6 cellular contexts compared by ENCODE assay signal in genomic region chr1:156291226-156292061, GRCh38. TPM values are rescaled to one million over a fixed set of nuclear protein-coding genes. Genes with fewer than 3 reads are reported as not detected.
DNase-seq lines count a peak whose midpoint lies in the region; ATAC-seq, FAIRE-seq and TF ChIP-seq lines count a peak whose summit lies in the region.

No MANE protein-coding gene starts in this region.

- TF ChIP-seq RAD21 in K562 (CRISPR knock-in tag; conservative IDR thresholded peaks at IDR 0.05 in 1 of 2, IDR thresholded peaks at IDR 0.05 in 1 of 2) = no peak

- H3K4me1 ChIP-seq in K562 (replicated peaks in 1 of 2; ENCODE audit: control insufficient read depth in 2 of 2, insufficient read depth in 2 of 2, low read length in 2 of 2) = peaks cover 7 to 15% of the 10 kb centered on the region in 2 experiments; a peak in 4 of 5 replicates
- H3K4me1 ChIP-seq in upper lobe of right lung = peaks cover 17% of the 10 kb centered on the region

- no TSS peak for BruUV-seq in K562 (replicated peaks; lab: Mats Ljungman, UMichigan)

- peak overlapping the region in 1 of 2 experiments; percentile 45; a peak in 1 of 4 replicates for H3K9ac ChIP-seq in K562 (ENCODE audit: insufficient read depth in 1 of 2, low read depth in 2 of 2, low read length in 2 of 2)

- DNase-seq in AG08396 (ENCODE audit: low spot score) (peak; percentile 92), K562 (ENCODE audit: extremely low read depth in 1 of 4, low spot score in 3 of 4) (peak; percentile 42 to 72 (median 56)), left lobe of liver (ENCODE audit: low spot score) (peak; percentile 98), upper lobe of right lung (peak; percentile 93), GF-D8 (lab: John Stamatoyannopoulos, UW) (no peak)

- no peaks in the 10 kb centered on the region for H3K9me1 ChIP-seq in K562 (ENCODE audit: control insufficient read depth, insufficient read depth, low read length)

- H3K4me3 ChIP-seq in K562 = no peak overlapping the region
- H3K4me3 ChIP-seq in upper lobe of right lung = peak overlapping the region; percentile 46

- in situ Hi-C loops in K562 (cut with MboI) = no loop called here

- intact Hi-C loops in K562 (cut with micrococcal nuclease) = no loop called here
- intact Hi-C loops in upper lobe of right lung (cut with DNase I) = no loop called here

- CTCF ChIA-PET in K562 (lab: Yijun Ruan, JAX; ENCODE audit: low intra/inter-chr PET ratio) = no interaction called here

- H3K27me3 ChIP-seq in K562 (ENCODE audit: control insufficient read depth in 2 of 2, insufficient read depth in 2 of 2, low read length in 2 of 2) (no peaks in the 10 kb centered on the region), upper lobe of right lung (no peaks in the 10 kb centered on the region)

- H3K4me2 ChIP-seq in K562 (ENCODE audit: insufficient read depth, low read length) = no peak overlapping the region

- TF ChIP-seq CTCF in K562 (IDR thresholded peaks at IDR 0.05 in 2 of 3, conservative IDR thresholded peaks at IDR 0.05 in 1 of 3; ENCODE audit: insufficient read depth in 2 of 3, low read depth in 1 of 3, low read length in 3 of 3) (no peak), upper lobe of right lung (IDR thresholded peaks at IDR 0.05) (no peak)

- no peak for TF ChIP-seq EP300 in K562 (IDR thresholded peaks at IDR 0.05; ENCODE audit: low read length)

- no peak for FAIRE-seq in K562 (lab: Jason Lieb, UNC)

- WGBS in K562 (ENCODE audit: insufficient coverage, low coverage, missing lambda C conversion rate) = 81% methylated on average over 36 of the region's 37 CpGs

- POLR2A ChIA-PET in K562 (lab: Yijun Ruan, JAX) = interaction anchor here (1.0 kb wide), 1 partner anchor 8 kb away, joined by 5 read pairs; the partner anchor contains the start of gene SMG5

- no peak overlapping the region for H2AFZ ChIP-seq in K562 (ENCODE audit: low read depth, low read length)

- no peak for TF ChIP-seq POLR2A in K562 (conservative IDR thresholded peaks at IDR 0.05)

- no peaks in the 10 kb centered on the region for H4K20me1 ChIP-seq in K562 (replicated peaks; ENCODE audit: control insufficient read depth, insufficient read depth, low read length)

- peaks cover 24% of the 10 kb centered on the region; the same call in 2 of the 3 replicates for H3K36me3 ChIP-seq in K562 (ENCODE audit: control insufficient read depth, insufficient read depth, low read length)
- no peaks in the 10 kb centered on the region for H3K36me3 ChIP-seq in upper lobe of right lung

- ATAC-seq in HG03442 (IDR thresholded peaks at IDR 0.05; ENCODE audit: unreplicated experiment) (peak; percentile 50), K562 (peak; percentile 78), left lobe of liver (peak; percentile 94), upper lobe of right lung (peak; percentile 94)

- H3K9me3 ChIP-seq in K562 (replicated peaks; ENCODE audit: control insufficient read depth, insufficient read depth, low read depth, low read length) = no peaks in the 10 kb centered on the region
- no peaks in the 10 kb centered on the region for H3K9me3 ChIP-seq in upper lobe of right lung

- H3K79me2 ChIP-seq in K562 (ENCODE audit: control insufficient read depth, insufficient read depth, low read length) = no peaks in the 10 kb centered on the region

- H3K27ac ChIP-seq in K562 (ENCODE audit: extremely low read depth, low read depth, low read length) = no peak overlapping the region
- peak overlapping the region; percentile 28 for H3K27ac ChIP-seq in upper lobe of right lung

RNA-seq across cellular contexts. Expression of gene GLMP, which starts 4.0 kb away (rescaled TPM):
- 13.4 and 24.2 TPM in 2 replicates for total RNA-seq in K562 (2011; cell fraction: chromatin; rRNA removed; ENCODE audit: low replicate concordance)
- 21.3 and 23.8 TPM in 2 replicates for total RNA-seq in K562 (2011; cell fraction: nucleolus; rRNA removed)
- total RNA-seq in K562 (2011; cell fraction: nucleoplasm; rRNA removed) = 24.8 and 28.6 TPM in 2 replicates
- total RNA-seq in K562 (2014; rRNA removed) (25.7 and 27.0 TPM in 2 replicates), K562 (2014; rRNA removed; fragmentation: Illumina TruSeq; extraction: Trizol) (10.1 and 12.8 TPM in 2 replicates), K562 (2015; rRNA removed; fragmentation: Illumina TruSeq; extraction: Trizol) (18.5 and 19.7 TPM in 2 replicates), K562 (2021) (22.7 and 23.7 TPM in 2 replicates), left lobe of liver (32.9 TPM), upper lobe of right lung (61.1 TPM)
- polyA plus RNA-seq in K562 (2011; rRNA removed) (8.3 and 15.5 TPM in 2 replicates), K562 (2014; fragmentation: Illumina TruSeq; extraction: Trizol) (28.2 and 29.1 TPM in 2 replicates), K562 (2014; fragmentation: Nextera tagmentation; extraction: Ambion mirVana) (10 to 100 TPM; 11.0 to 22.4 TPM), K562 (2014; rRNA removed) (21.7 and 24.5 TPM in 2 replicates)
- 23.7 and 34.0 TPM in 2 replicates for polyA plus RNA-seq in K562 (2011; cell fraction: cytosol; rRNA removed)
- 18.0 and 19.6 TPM in 2 replicates for polyA plus RNA-seq in K562 (2011; cell fraction: nucleus; rRNA removed)
- polyA plus RNA-seq in K562 (2012) = 22.2 and 32.3 TPM in 2 replicates
- 4.6 and 5.6 TPM in 2 replicates for polyA minus RNA-seq in K562 (2011; rRNA and poly(A)+ RNA removed)
- polyA minus RNA-seq in K562 (2011; cell fraction: cytosol; rRNA and poly(A)+ RNA removed) = 8.4 and 11.0 TPM in 2 replicates
- 5.5 and 8.9 TPM in 2 replicates for polyA minus RNA-seq in K562 (2011; cell fraction: nucleus; rRNA and poly(A)+ RNA removed)

RNA-seq across cellular contexts. Expression of gene TMEM79, which starts 7.3 kb away (rescaled TPM):
- 7.9 and 23.3 TPM in 2 replicates for total RNA-seq in K562 (2011; cell fraction: chromatin; rRNA removed; ENCODE audit: low replicate concordance)
- total RNA-seq in K562 (2011; cell fraction: nucleolus; rRNA removed) = 23.9 and 26.5 TPM in 2 replicates
- total RNA-seq in K562 (2011; cell fraction: nucleoplasm; rRNA removed) = 14.7 and 15.8 TPM in 2 replicates
- total RNA-seq in K562 (2014; rRNA removed) = 3.8 and 6.9 TPM in 2 replicates
- total RNA-seq in K562 (2014; rRNA removed; fragmentation: Illumina TruSeq; extraction: Trizol) = 2.1 and 2.6 TPM in 2 replicates
- total RNA-seq in K562 (2015; rRNA removed; fragmentation: Illumina TruSeq; extraction: Trizol) = 5.1 and 5.4 TPM in 2 replicates
- total RNA-seq in K562 (2021) = 6.8 and 7.2 TPM in 2 replicates
- 4.0 and 4.8 TPM in 2 replicates for polyA plus RNA-seq in K562 (2011; rRNA removed)
- polyA plus RNA-seq in K562 (2011; cell fraction: cytosol; rRNA removed) = 5.0 and 12.1 TPM in 2 replicates
- polyA plus RNA-seq in K562 (2011; cell fraction: nucleus; rRNA removed) = 10.3 and 25.9 TPM in 2 replicates
- polyA plus RNA-seq in K562 (2012) = 5.7 and 9.5 TPM in 2 replicates
- 5.6 and 5.7 TPM in 2 replicates for polyA plus RNA-seq in K562 (2014; fragmentation: Illumina TruSeq; extraction: Trizol)
- 1 to 10 TPM in 1 of 2 experiments, under 1 TPM in 1; 0.69 to 1.2 TPM for polyA plus RNA-seq in K562 (2014; fragmentation: Nextera tagmentation; extraction: Ambion mirVana)
- 6.1 and 8.3 TPM in 2 replicates for polyA plus RNA-seq in K562 (2014; rRNA removed)
- polyA minus RNA-seq in K562 (2011; rRNA and poly(A)+ RNA removed) = 2.3 TPM in 2 replicates
- 1.6 and 2.3 TPM in 2 replicates for polyA minus RNA-seq in K562 (2011; cell fraction: cytosol; rRNA and poly(A)+ RNA removed)
- 7.0 and 10.9 TPM in 2 replicates for polyA minus RNA-seq in K562 (2011; cell fraction: nucleus; rRNA and poly(A)+ RNA removed)
- 2.6 TPM for total RNA-seq in left lobe of liver
- 3.3 TPM for total RNA-seq in upper lobe of right lung

RNA-seq across cellular contexts. Expression of gene VHLL, which starts 7.7 kb away (rescaled TPM):
- 1.3 TPM in 1 of 2 replicates, not detected in the other for total RNA-seq in K562 (2011; cell fraction: chromatin; rRNA removed; ENCODE audit: low replicate concordance)
- total RNA-seq in K562 (2011; cell fraction: nucleolus; rRNA removed) = not detected in 2 replicates
- total RNA-seq in K562 (2011; cell fraction: nucleoplasm; rRNA removed) = 0.66 TPM in 1 of 2 replicates, not detected in the other
- total RNA-seq in K562 (2014; rRNA removed) (not detected in 2 replicates), K562 (2014; rRNA removed; fragmentation: Illumina TruSeq; extraction: Trizol) (not detected in 2 replicates), K562 (2015; rRNA removed; fragmentation: Illumina TruSeq; extraction: Trizol) (not detected in 2 replicates), K562 (2021) (not detected in 2 replicates), left lobe of liver (not detected), upper lobe of right lung (not detected)
- polyA plus RNA-seq in K562 (2011; rRNA removed) (not detected in 2 replicates), K562 (2014; fragmentation: Illumina TruSeq; extraction: Trizol) (not detected in 2 replicates), K562 (2014; fragmentation: Nextera tagmentation; extraction: Ambion mirVana) (not detected), K562 (2014; rRNA removed) (not detected in 2 replicates)
- polyA plus RNA-seq in K562 (2011; cell fraction: cytosol; rRNA removed) = not detected in 2 replicates
- not detected in 2 replicates for polyA plus RNA-seq in K562 (2011; cell fraction: nucleus; rRNA removed)
- not detected in 2 replicates for polyA plus RNA-seq in K562 (2012)
- polyA minus RNA-seq in K562 (2011; rRNA and poly(A)+ RNA removed) = not detected in 2 replicates
- not detected in 2 replicates for polyA minus RNA-seq in K562 (2011; cell fraction: cytosol; rRNA and poly(A)+ RNA removed)
- not detected in 2 replicates for polyA minus RNA-seq in K562 (2011; cell fraction: nucleus; rRNA and poly(A)+ RNA removed)

RNA-seq across cellular contexts. Expression of gene SMG5, which starts 8.8 kb away (rescaled TPM):
- total RNA-seq in K562 (2011; cell fraction: chromatin; rRNA removed; ENCODE audit: low replicate concordance) = 126 and 277 TPM in 2 replicates
- 112 and 123 TPM in 2 replicates for total RNA-seq in K562 (2011; cell fraction: nucleolus; rRNA removed)
- total RNA-seq in K562 (2011; cell fraction: nucleoplasm; rRNA removed) = 105 and 122 TPM in 2 replicates
- total RNA-seq in K562 (2014; rRNA removed) (56.0 and 71.6 TPM in 2 replicates), K562 (2014; rRNA removed; fragmentation: Illumina TruSeq; extraction: Trizol) (33.1 and 41.4 TPM in 2 replicates), K562 (2015; rRNA removed; fragmentation: Illumina TruSeq; extraction: Trizol) (53.1 and 53.7 TPM in 2 replicates), K562 (2021) (78.4 and 85.9 TPM in 2 replicates), left lobe of liver (43.3 TPM), upper lobe of right lung (64.8 TPM)
- polyA plus RNA-seq in K562 (2011; rRNA removed) (41.4 and 53.9 TPM in 2 replicates), K562 (2014; fragmentation: Illumina TruSeq; extraction: Trizol) (69.4 and 69.7 TPM in 2 replicates), K562 (2014; fragmentation: Nextera tagmentation; extraction: Ambion mirVana) (1 to 10 TPM; 1.4 to 1.6 TPM), K562 (2014; rRNA removed) (53.0 and 58.7 TPM in 2 replicates)
- polyA plus RNA-seq in K562 (2011; cell fraction: cytosol; rRNA removed) = 33.8 and 36.1 TPM in 2 replicates
- polyA plus RNA-seq in K562 (2011; cell fraction: nucleus; rRNA removed) = 202 and 245 TPM in 2 replicates
- 44.7 and 57.3 TPM in 2 replicates for polyA plus RNA-seq in K562 (2012)
- polyA minus RNA-seq in K562 (2011; rRNA and poly(A)+ RNA removed) = 27.6 and 30.1 TPM in 2 replicates
- polyA minus RNA-seq in K562 (2011; cell fraction: cytosol; rRNA and poly(A)+ RNA removed) = 18.5 and 20.0 TPM in 2 replicates
- polyA minus RNA-seq in K562 (2011; cell fraction: nucleus; rRNA and poly(A)+ RNA removed) = 29.4 and 36.3 TPM in 2 replicates

RNA-seq across cellular contexts. Expression of gene PAQR6, which starts 43.6 kb away (rescaled TPM):
- total RNA-seq in K562 (2011; cell fraction: chromatin; rRNA removed; ENCODE audit: low replicate concordance) = 2.9 and 5.5 TPM in 2 replicates
- 3.5 and 4.3 TPM in 2 replicates for total RNA-seq in K562 (2011; cell fraction: nucleolus; rRNA removed)
- total RNA-seq in K562 (2011; cell fraction: nucleoplasm; rRNA removed) = 2.9 and 3.6 TPM in 2 replicates
- 0.86 TPM in 2 replicates for total RNA-seq in K562 (2014; rRNA removed)
- total RNA-seq in K562 (2014; rRNA removed; fragmentation: Illumina TruSeq; extraction: Trizol) = 0.32 and 0.62 TPM in 2 replicates
- 0.64 and 0.72 TPM in 2 replicates for total RNA-seq in K562 (2015; rRNA removed; fragmentation: Illumina TruSeq; extraction: Trizol)
- 1.0 and 1.2 TPM in 2 replicates for total RNA-seq in K562 (2021)
- polyA plus RNA-seq in K562 (2011; rRNA removed) = 0.52 and 1.4 TPM in 2 replicates
- polyA plus RNA-seq in K562 (2011; cell fraction: cytosol; rRNA removed) = 1.2 and 1.3 TPM in 2 replicates
- 10.9 and 15.4 TPM in 2 replicates for polyA plus RNA-seq in K562 (2011; cell fraction: nucleus; rRNA removed)
- 1.6 and 4.4 TPM in 2 replicates for polyA plus RNA-seq in K562 (2012)
- polyA plus RNA-seq in K562 (2014; fragmentation: Illumina TruSeq; extraction: Trizol) = 0.59 and 0.73 TPM in 2 replicates
- polyA plus RNA-seq in K562 (2014; fragmentation: Nextera tagmentation; extraction: Ambion mirVana) = under 1 TPM; 0.07 to 0.23 TPM
- polyA plus RNA-seq in K562 (2014; rRNA removed) = 1.3 and 1.8 TPM in 2 replicates
- polyA minus RNA-seq in K562 (2011; rRNA and poly(A)+ RNA removed) = not detected in 2 replicates
- polyA minus RNA-seq in K562 (2011; cell fraction: cytosol; rRNA and poly(A)+ RNA removed) = not detected in 2 replicates
- 0.67 and 1.00 TPM in 2 replicates for polyA minus RNA-seq in K562 (2011; cell fraction: nucleus; rRNA and poly(A)+ RNA removed)
- 3.3 TPM for total RNA-seq in left lobe of liver
- total RNA-seq in upper lobe of right lung = 1.9 TPM
